ENCODE assay signal across 8 cellular contexts in genomic region chr10:5975641-5976473, GRCh38. TPM values are rescaled to one million over a fixed set of nuclear protein-coding genes. Genes with fewer than 3 reads are reported as not detected.
A peak's percentile ranks its signal among the peaks of the same experiment; 100 is the strongest.
DNase-seq lines count a peak whose midpoint lies in the region; ATAC-seq, FAIRE-seq and TF ChIP-seq lines count a peak whose summit lies in the region.

No MANE protein-coding gene starts in this region.

- H3K23ac ChIP-seq in H1 (ENCODE audit: insufficient read length) = no peak overlapping the region

- H3K9ac ChIP-seq in H1 (replicated peaks in 1 of 4; ENCODE audit: extremely low read depth in 1 of 4, low read depth in 3 of 4, low read length in 3 of 4) = no peak overlapping the region

- no peak for TF ChIP-seq POLR2A in H1 (IDR thresholded peaks at IDR 0.05; ENCODE audit: control extremely low read depth in 1 of 2, low read depth in 2 of 2, low read length in 2 of 2)
- TF ChIP-seq POLR2A in transverse colon (IDR thresholded peaks at IDR 0.05) = no peak

- no peak overlapping the region for H3K14ac ChIP-seq in H1 (ENCODE audit: insufficient read length)

- H3K4me3 Mint-ChIP-seq in neural crest cell = peak overlapping the region; percentile 90

- H2BK120ac ChIP-seq in H1 (replicated peaks; ENCODE audit: low read depth, low read length) = no peak overlapping the region

- H3K56ac ChIP-seq in H1 (replicated peaks; ENCODE audit: insufficient read length, low read depth, low read length) = no peak overlapping the region

- peak overlapping the region; percentile 77 to 90 for H3K4me2 ChIP-seq in H1 (ENCODE audit: insufficient read depth in 1 of 2, low read depth in 2 of 2, low read length in 2 of 2)

- TF ChIP-seq EP300 in H1 (IDR thresholded peaks at IDR 0.05; ENCODE audit: borderline replicate concordance in 1 of 2, low read depth in 2 of 2, low read length in 2 of 2) (no peak), transverse colon (IDR thresholded peaks at IDR 0.05; ENCODE audit: low read depth) (no peak)

- H3K18ac ChIP-seq in H1 (ENCODE audit: extremely low read depth, low read length) = no peak overlapping the region

- no peak overlapping the region for H2AFZ ChIP-seq in H1 (ENCODE audit: low read length)

- H3K23me2 ChIP-seq in H1 (ENCODE audit: low read depth, low read length) = peaks cover 14% of the 10 kb centered on the region

- peak; percentile 56 for ATAC-seq in GM19395 (IDR thresholded peaks at IDR 0.05; ENCODE audit: unreplicated experiment)
- ATAC-seq in HG03469 (IDR thresholded peaks at IDR 0.05; ENCODE audit: unreplicated experiment) = peak; percentile 56

- H3K4ac ChIP-seq in H1 (replicated peaks; ENCODE audit: insufficient read length, low read depth, low read length) = no peak overlapping the region

- no peak overlapping the region for H4K8ac ChIP-seq in H1 (ENCODE audit: extremely low read depth, insufficient read depth, low read length)

- no peak overlapping the region for H2BK12ac ChIP-seq in H1 (ENCODE audit: low read depth, low read length)

- no peaks in the 10 kb centered on the region for H3K36me3 ChIP-seq in H1 (ENCODE audit: control insufficient read depth in 2 of 4, insufficient read depth in 4 of 4, low read length in 3 of 4)
- no peaks in the 10 kb centered on the region for H3K36me3 ChIP-seq in transverse colon

- no peak overlapping the region for H2BK20ac ChIP-seq in H1 (ENCODE audit: low read length)

- DNase-seq in AG09319 (ENCODE audit: extremely low read depth, low read depth) (peak; percentile 37), H1 (ENCODE audit: low read depth in 1 of 2, low spot score in 2 of 2) (no peak), neural crest cell (ENCODE audit: low read depth, low spot score) (no peak), transverse colon (peak; percentile 66), DMS153 treated with DMSO at 0.1 percent for 48 hours (lab: John Stamatoyannopoulos, UW; ENCODE audit: unreplicated experiment) (no peak)
- DNase-seq in activated CD4-positive, alpha-beta T cell treated with anti-CD3 and anti-CD28 coated beads for 4 hours = peak; percentile 52 to 58

- 72% methylated on average over 20 of the region's 20 CpGs; no CpG with 5 or more reads in 1 of the 2 experiments for WGBS in H1 (ENCODE audit: extremely low coverage in 1 of 2, insufficient coverage in 1 of 2, insufficient read length in 1 of 2, insufficient replicate concordance in 2 of 2, low coverage in 1 of 2, low lambda C conversion rate in 2 of 2, missing lambda C conversion rate in 1 of 2), 2 experiments
- 24 to 50% methylated on average over 4 to 20 of the region's 20 CpGs for WGBS in transverse colon (ENCODE audit: low coverage in 1 of 2), 2 donors

- peaks cover 0 to 3% (median 1%) of the 10 kb centered on the region in 4 experiments; a peak in 2 of 7 replicates for H3K4me1 ChIP-seq in H1 (replicated peaks in 1 of 4; ENCODE audit: control insufficient read depth in 3 of 4, insufficient read depth in 4 of 4, low read length in 3 of 4)
- H3K4me1 ChIP-seq in transverse colon = peaks cover 22 to 59% (median 34%) of the 10 kb centered on the region in 4 donors

- H2AK5ac ChIP-seq in H1 (ENCODE audit: low read depth, low read length) = peak overlapping the region; percentile 65; the same call in 1 of the 2 replicates

- H2BK5ac ChIP-seq in H1 (ENCODE audit: low read depth, low read length) = no peak overlapping the region

- peaks cover 3 to 43% (median 36%) of the 10 kb centered on the region in 4 experiments for H3K27me3 ChIP-seq in H1 (replicated peaks in 1 of 4; ENCODE audit: control insufficient read depth in 3 of 4, extremely low read depth in 1 of 4, insufficient read depth in 3 of 4, low read length in 3 of 4)
- no peaks in the 10 kb centered on the region for H3K27me3 ChIP-seq in transverse colon

- H3K27me3 Mint-ChIP-seq in neural crest cell (ENCODE audit: low read depth) = peaks cover 66% of the 10 kb centered on the region

- H3K27ac ChIP-seq in H1 (ENCODE audit: low read depth, low read length) = no peak overlapping the region
- peak overlapping the region; percentile 92 to 98 (median 94) for H3K27ac ChIP-seq in transverse colon

- TF ChIP-seq CTCF in AG09319 (IDR thresholded peaks at IDR 0.05; ENCODE audit: low read depth, low read length) (no peak), H1 (IDR thresholded peaks at IDR 0.05; ENCODE audit: control extremely low read depth in 1 of 3, insufficient read depth in 1 of 3, low read depth in 1 of 3, low read length in 3 of 3) (no peak), neural crest cell (conservative IDR thresholded peaks at IDR 0.05) (no peak), transverse colon (IDR thresholded peaks at IDR 0.05) (no peak)

- no peaks in the 10 kb centered on the region for H3K79me2 ChIP-seq in H1 (ENCODE audit: control insufficient read depth in 1 of 2, insufficient read depth in 2 of 2, low read length in 2 of 2)

- H2BK15ac ChIP-seq in H1 (ENCODE audit: low read length) = no peak overlapping the region

- no peak for FAIRE-seq in H1 (lab: Jason Lieb, UNC)

- peaks cover 10% of the 10 kb centered on the region for H3K4me1 Mint-ChIP-seq in neural crest cell

- no peak for TF ChIP-seq RAD21 in H1 (IDR thresholded peaks at IDR 0.05 in 1 of 2, conservative IDR thresholded peaks at IDR 0.05 in 1 of 2; ENCODE audit: low read depth in 2 of 2, low read length in 2 of 2)

- no peak overlapping the region for H4K5ac ChIP-seq in H1 (ENCODE audit: insufficient read length, low read depth, low read length)

- no peaks in the 10 kb centered on the region for H3K9me3 Mint-ChIP-seq in neural crest cell

- CTCF ChIA-PET in H1 (lab: Charles Lee; ENCODE audit: partially characterized antibody) = interaction anchor here (0.6 to 2.4 kb wide), 5 partner anchors 114 to 426 kb away, joined by 3 to 6 read pairs (median 4); no protein-coding TSS in a partner anchor

- H3K4me3 ChIP-seq in H1 (ENCODE audit: extremely low read depth in 1 of 4, insufficient read depth in 2 of 4, low read depth in 3 of 4, low read length in 4 of 4) (peak overlapping the region in 1 of 4 experiments; percentile 75; a peak in 2 of 8 replicates), transverse colon (peak overlapping the region; percentile 75 to 95 (median 85))

- in situ Hi-C loops in transverse colon (cut with MboI; ENCODE audit: low pct_ligation_motif_present in 1 of 4, low pct_unique_long_range_greater_than_20kb in 1 of 4, low sequenced_read_pairs in 3 of 4) = no loop called here

- no peaks in the 10 kb centered on the region for H3K36me3 Mint-ChIP-seq in neural crest cell (ENCODE audit: low read depth)

- POLR2A ChIA-PET in H1 (lab: Charles Lee; ENCODE audit: partially characterized antibody) = interaction anchor here (0.9 to 2.1 kb wide), 4 partner anchors 11 to 227 kb away, joined by 3 to 6 read pairs (median 4); partner anchors contain the start of gene PFKFB3

- intact Hi-C loops in transverse colon (cut with DNase I; ENCODE audit: low total_unique reads) = no loop called here

- H3K27ac Mint-ChIP-seq in neural crest cell (ENCODE audit: unreplicated experiment) = no peak overlapping the region

- H4K91ac ChIP-seq in H1 (replicated peaks; ENCODE audit: insufficient read length, low read length) = peak overlapping the region; percentile 27

- peaks cover 0 to 2% of the 10 kb centered on the region in 2 experiments for H4K20me1 ChIP-seq in H1 (replicated peaks in 1 of 2; ENCODE audit: control insufficient read depth in 1 of 2, insufficient read depth in 2 of 2, low read length in 2 of 2)

- H3K9me3 ChIP-seq in H1 (ENCODE audit: insufficient read depth in 2 of 2, low read depth in 1 of 2, low read length in 1 of 2) (no peaks in the 10 kb centered on the region), transverse colon (no peaks in the 10 kb centered on the region)

- H3K79me1 ChIP-seq in H1 (ENCODE audit: low read depth, low read length) = no peaks in the 10 kb centered on the region

TF ChIP-seq in H1, 55 proteins besides CTCF, POLR2A, EP300 and RAD21:
- TF ChIP-seq CHD2 (IDR thresholded peaks at IDR 0.05; ENCODE audit: low read length) (no peak), JUND (IDR thresholded peaks at IDR 0.05; ENCODE audit: low read length) (no peak), PHF8 (conservative IDR thresholded peaks at IDR 0.05; ENCODE audit: low read depth, low read length) (no peak), GABPA (IDR thresholded peaks at IDR 0.05; ENCODE audit: borderline replicate concordance, insufficient read depth, low read length) (no peak), SP2 (IDR thresholded peaks at IDR 0.05; ENCODE audit: low read length) (no peak), JUN (IDR thresholded peaks at IDR 0.05; ENCODE audit: low read depth, low read length) (no peak), RFX5 (IDR thresholded peaks at IDR 0.05; ENCODE audit: borderline replicate concordance, low read depth, low read length) (no peak), ZNF274 (IDR thresholded peaks at IDR 0.05; ENCODE audit: borderline replicate concordance, extremely low read depth, low read length) (no peak), ASH2L (IDR thresholded peaks at IDR 0.05; ENCODE audit: low read length) (no peak), SIRT6 (IDR thresholded peaks at IDR 0.05; ENCODE audit: low read length) (no peak), EGR1 (IDR thresholded peaks at IDR 0.05; ENCODE audit: borderline replicate concordance, low read depth, low read length) (no peak), SRF (IDR thresholded peaks at IDR 0.05; ENCODE audit: low read depth, low read length) (no peak), SP1 (IDR thresholded peaks at IDR 0.05; ENCODE audit: low read depth, low read length) (no peak)

RNA-seq across cellular contexts. Expression of gene IL15RA, which starts 1.5 kb away (rescaled TPM):
- 0.98 and 1.3 TPM in 2 replicates for total RNA-seq in H1 (2021; fragmentation: NEBNext Ultra II Directional; extraction: Animal tissue kit (Norgen Biotek cat#: 25700))
- 1.4 and 2.5 TPM in 2 replicates for polyA plus RNA-seq in H1 (2011; rRNA removed)
- polyA plus RNA-seq in H1 (2011; cell fraction: cytosol; rRNA removed) = 1.5 TPM
- polyA plus RNA-seq in H1 (2011; cell fraction: nucleus; rRNA removed) = 2.1 TPM
- polyA plus RNA-seq in H1 (2012, experiment 1 of 2) = 0.44 to 1.1 TPM (median 0.83 TPM) in 4 replicates
- polyA plus RNA-seq in H1 (2012, experiment 2 of 2) = 1.2 TPM
- 1.1 TPM for polyA plus RNA-seq in H1 (2013, experiment 1 of 2)
- polyA plus RNA-seq in H1 (2013, experiment 2 of 2) = 0.81 TPM
- polyA minus RNA-seq in H1 (2011; rRNA and poly(A)+ RNA removed) = 0.27 and 1.7 TPM in 2 replicates
- polyA minus RNA-seq in H1 (2011; cell fraction: cytosol; rRNA and poly(A)+ RNA removed) = not detected
- polyA minus RNA-seq in H1 (2011; cell fraction: nucleus; rRNA and poly(A)+ RNA removed) = 2.3 TPM
- total RNA-seq in neural crest cell (not detected in 2 replicates), transverse colon (10 to 100 TPM in 3 of 4 donors, 1 to 10 TPM in 1; 3.7 to 58.1 (median 24.6) TPM)

Comparison
In these comparisons a context has a peak if more than half of its experiments do, and no peak if none do; other contexts are left out.
1. DNase-seq: peak in AG09319 (single experiment), activated CD4-positive, alpha-beta T cell treated with anti-CD3 and anti-CD28 coated beads for 4 hours (2 of 2) and transverse colon (single experiment); none in H1 (0 of 2), neural crest cell (single experiment) and DMS153 treated with DMSO at 0.1 percent for 48 hours (single experiment).